ENCODE assay signal across 28 cellular contexts in genomic region chrX:11215191-11215921, GRCh38.
DNase-seq lines count a peak whose midpoint lies in the region; ATAC-seq, FAIRE-seq and TF ChIP-seq lines count a peak whose summit lies in the region.
"Had no signal": no experiment of that assay in that cellular context is flagged by ENCODE, and none has a peak within 500 bp of the region (broad histone marks: within the 10 kb centered on the region; RNA-seq: fewer than 3 reads in every experiment).

No MANE protein-coding gene starts in this region.

- H2AFZ ChIP-seq in GM23338 (peak overlapping the region; percentile 74; the same call in 1 of the 2 replicates), osteoblast (ENCODE audit: low read length) (no peak overlapping the region)

- H3K4me1 ChIP-seq in GM23338 (ENCODE audit: insufficient read depth) (no peaks in the 10 kb centered on the region), osteoblast (ENCODE audit: insufficient read depth, low read length) (no peaks in the 10 kb centered on the region)
- H3K4me1 ChIP-seq: breast epithelium, left lung, psoas muscle, sigmoid colon, thyroid gland had no signal

- H3K9me2 ChIP-seq in GM23338 (ENCODE audit: insufficient read depth): no peaks in the 10 kb centered on the region

- H4K20me1 ChIP-seq in GM23338 (replicated peaks; ENCODE audit: insufficient read depth) (no peaks in the 10 kb centered on the region), osteoblast (ENCODE audit: insufficient read depth, low read length) (no peaks in the 10 kb centered on the region)

- H3K36me3 Mint-ChIP-seq in GM23338 (ENCODE audit: low read depth) (no peaks in the 10 kb centered on the region), natural killer cell (no peaks in the 10 kb centered on the region)
- H3K36me3 Mint-ChIP-seq: activated naive CD8-positive, alpha-beta T cell; mesothelial cell of epicardium; naive B cell had no signal

- H3K4me2 ChIP-seq in GM23338: no peak overlapping the region
- no peak overlapping the region for H3K4me2 ChIP-seq in osteoblast (ENCODE audit: insufficient read depth, low read length)

- no peaks in the 10 kb centered on the region for H3F3A ChIP-seq in GM23338 (replicated peaks; ENCODE audit: low read depth)

- DNase-seq in GM12892 (ENCODE audit: insufficient read length): peak; percentile 38
- DNase-seq in GM23338 (ENCODE audit: low spot score): peak; percentile 67
- peak; percentile 59 for DNase-seq in osteoblast (ENCODE audit: insufficient read length, low spot score, missing footprints)
- DNase-seq in MG63: no peak
- DNase-seq in natural killer cell: no peak
- no peak for DNase-seq in RKO (ENCODE audit: low spot score)
- DNase-seq: ACHN; activated CD4-positive, alpha-beta T cell treated with anti-CD3 and anti-CD28 coated beads for 48 hours; activated T-cell treated with anti-CD3 and anti-CD28 coated beads for 4 hours; EL; GOT3; hippocampal formation; Karpas-422; naive B cell; NCI-H146; NCI-H446 treated with DMSO at 0.1 percent for 48 hours; NCI-H82; sigmoid colon; stimulated activated CD4-positive, alpha-beta T cell treated with anti-CD3 and anti-CD28 coated beads, Interleukin-4, amount 100 ng/mL, for 24 hours; T-helper 9 cell; thyroid gland; WERI-Rb-1 had no signal

- H3K27me3 Mint-ChIP-seq in GM23338 (ENCODE audit: insufficient read depth, low read depth, poor library complexity) (no peaks in the 10 kb centered on the region), natural killer cell (ENCODE audit: low read depth in 2 of 2) (no peaks in the 10 kb centered on the region)
- H3K27me3 Mint-ChIP-seq: naive B cell had no signal

- H3K36me3 ChIP-seq in GM23338 (ENCODE audit: insufficient read depth) (no peaks in the 10 kb centered on the region), osteoblast (ENCODE audit: insufficient read depth, low read length) (no peaks in the 10 kb centered on the region), MG63 (no peaks in the 10 kb centered on the region)
- H3K36me3 ChIP-seq: breast epithelium, left lung, sigmoid colon, thyroid gland, WERI-Rb-1 had no signal

- H3K4me3 ChIP-seq in GM23338 (no peak overlapping the region), osteoblast (ENCODE audit: insufficient read depth, low read length) (no peak overlapping the region), MG63 (no peak overlapping the region)
- H3K4me3 ChIP-seq: breast epithelium, left lung, psoas muscle, sigmoid colon, thyroid gland had no signal

- no peak for FAIRE-seq in GM12892 (lab: Jason Lieb, UNC)

- H3K9me3 Mint-ChIP-seq in GM23338 (0 out of 3 replicates have a peak, but pooled peaks cover 3% of the 10 kb centered on the region), natural killer cell (peaks cover 0 to 4% of the 10 kb centered on the region in 2 donors)

- H3K9me3 ChIP-seq in osteoblast (ENCODE audit: low read depth, low read length) (no peaks in the 10 kb centered on the region), MG63 (no peaks in the 10 kb centered on the region)
- H3K9me3 ChIP-seq: left lung, sigmoid colon, thyroid gland had no signal

- TF ChIP-seq CTCF in GM23338 (conservative IDR thresholded peaks at IDR 0.05; ENCODE audit: low read depth in 2 of 2): peak; percentile 36 to 65; a peak in 3 of 4 replicates
- TF ChIP-seq CTCF in osteoblast (IDR thresholded peaks at IDR 0.05; ENCODE audit: extremely low read depth, low read depth, low read length): no peak
- TF ChIP-seq CTCF in natural killer cell (IDR thresholded peaks at IDR 0.05): no peak

- peak; percentile 95 for ATAC-seq in GM23338
- peak; percentile 35 for ATAC-seq in esophagus mucosa
- ATAC-seq in natural killer cell: no peak
- ATAC-seq: left lung, psoas muscle had no signal

- H3K27ac ChIP-seq in GM23338 (ENCODE audit: low read depth) (no peak overlapping the region), osteoblast (ENCODE audit: low read depth, low read length) (no peak overlapping the region)
- H3K27ac ChIP-seq: breast epithelium, left lung, psoas muscle, sigmoid colon, thyroid gland, WERI-Rb-1 had no signal

- TF ChIP-seq POLR2A in GM12892 (IDR thresholded peaks at IDR 0.05; ENCODE audit: low read depth, low read length): no peak

- H3K27ac Mint-ChIP-seq in GM23338: no peak overlapping the region
- H3K27ac Mint-ChIP-seq in natural killer cell: no peak overlapping the region
- H3K27ac Mint-ChIP-seq: activated naive CD8-positive, alpha-beta T cell; mesothelial cell of epicardium; naive B cell had no signal

- no peaks in the 10 kb centered on the region for H3K79me2 ChIP-seq in GM23338 (replicated peaks; ENCODE audit: insufficient read depth)
- no peaks in the 10 kb centered on the region for H3K79me2 ChIP-seq in osteoblast (ENCODE audit: insufficient read depth, low read length)

- intact Hi-C loops in natural killer cell (cut with micrococcal nuclease): no loop called here

- H3K4me3 Mint-ChIP-seq in GM23338 (no peak overlapping the region), natural killer cell (no peak overlapping the region)
- H3K4me3 Mint-ChIP-seq: activated naive CD8-positive, alpha-beta T cell; mesothelial cell of epicardium had no signal

- H3K4me1 Mint-ChIP-seq in GM23338: no peaks in the 10 kb centered on the region
- H3K4me1 Mint-ChIP-seq in natural killer cell: no peaks in the 10 kb centered on the region
- H3K4me1 Mint-ChIP-seq: naive B cell had no signal

- H3K27me3 ChIP-seq in GM23338 (ENCODE audit: insufficient read depth) (no peaks in the 10 kb centered on the region), osteoblast (ENCODE audit: insufficient read depth, low read length) (no peaks in the 10 kb centered on the region), MG63 (no peaks in the 10 kb centered on the region)
- H3K27me3 ChIP-seq: left lung, sigmoid colon, thyroid gland had no signal

TF ChIP-seq in GM23338, 12 proteins besides CTCF, POLR2A, EP300 and RAD21 (continues in another document):
- no peak for TF ChIP-seq EZH2phosphoT487 (IDR thresholded peaks at IDR 0.05; ENCODE audit: unreplicated experiment)
- no peak for TF ChIP-seq STAT1 (IDR thresholded peaks at IDR 0.05; ENCODE audit: unreplicated experiment)
- TF ChIP-seq EZH2 (IDR thresholded peaks at IDR 0.05; ENCODE audit: low read depth, unreplicated experiment): no peak
- no peak for TF ChIP-seq ETS1 (IDR thresholded peaks at IDR 0.05)

Comparison
In these comparisons a context has a peak if more than half of its experiments do, and no peak if none do; other contexts are left out.
1. DNase-seq: peak in GM12892 (single experiment), GM23338 (single experiment) and osteoblast (single experiment); none in MG63 (single experiment), natural killer cell (single experiment) and RKO (single experiment).
2. ATAC-seq: peak in GM23338 (single experiment) and esophagus mucosa (single experiment); none in natural killer cell (0 of 3).
3. CTCF ChIP-seq: peak in GM23338 (2 of 2); none in osteoblast (single experiment) and natural killer cell (single experiment).